8 cellular contexts compared by ENCODE assay signal in genomic region chr4:99405433-99406115, GRCh38. TPM values are rescaled to one million over a fixed set of nuclear protein-coding genes. Genes with fewer than 3 reads are reported as not detected.
DNase-seq lines count a peak whose midpoint lies in the region; ATAC-seq and TF ChIP-seq lines count a peak whose summit lies in the region.

No MANE protein-coding gene starts in this region.

- peak; percentile 84 for ATAC-seq in DND-41 (ENCODE audit: insufficient read depth, low read depth)
- peak; percentile 51 for ATAC-seq in thoracic aorta (ENCODE audit: insufficient number of reproducible peaks, low FRiP score, low read depth)
- no peak for ATAC-seq in HG03108 (IDR thresholded peaks at IDR 0.05; ENCODE audit: unreplicated experiment)

- no peak for TF ChIP-seq POLR2A in esophagus squamous epithelium (IDR thresholded peaks at IDR 0.05)

- H3K9me3 ChIP-seq in DND-41 (ENCODE audit: insufficient read depth, low read length, severe bottlenecking): no peaks in the 10 kb centered on the region
- no peaks in the 10 kb centered on the region for H3K9me3 ChIP-seq in esophagus squamous epithelium
- H3K9me3 ChIP-seq in thoracic aorta: no peaks in the 10 kb centered on the region

- 35 to 37% methylated on average over 6 of the region's 6 CpGs for WGBS in esophagus squamous epithelium, 2 donors

- no peak overlapping the region for H3K4me3 Mint-ChIP-seq in activated T-cell treated with anti-CD3 and anti-CD28 coated beads, Interleukin-2, amount 50 U/mL, for 24 hours
- no peak overlapping the region for H3K4me3 Mint-ChIP-seq in nephron

- no peaks in the 10 kb centered on the region for H3K4me1 ChIP-seq in DND-41 (ENCODE audit: insufficient read depth, low read length)
- peaks cover 6 to 60% (median 22%) of the 10 kb centered on the region in 3 donors for H3K4me1 ChIP-seq in esophagus squamous epithelium
- H3K4me1 ChIP-seq in thoracic aorta (ENCODE audit: control insufficient read depth in 1 of 2, low read depth in 2 of 2): peaks cover 22 to 78% of the 10 kb centered on the region in 2 donors

- no peaks in the 10 kb centered on the region for H3K9me3 Mint-ChIP-seq in activated T-cell treated with anti-CD3 and anti-CD28 coated beads, Interleukin-2, amount 50 U/mL, for 24 hours
- no peaks in the 10 kb centered on the region for H3K9me3 Mint-ChIP-seq in nephron

- no peak overlapping the region for H3K9ac ChIP-seq in DND-41 (ENCODE audit: low read depth, low read length)

- H3K4me3 ChIP-seq in DND-41 (ENCODE audit: low read depth in 1 of 2, low read length in 2 of 2): no peak overlapping the region
- H3K4me3 ChIP-seq in esophagus squamous epithelium: no peak overlapping the region
- no peak overlapping the region for H3K4me3 ChIP-seq in thoracic aorta

- H3K27me3 Mint-ChIP-seq in activated T-cell treated with anti-CD3 and anti-CD28 coated beads, Interleukin-2, amount 50 U/mL, for 24 hours: no peaks in the 10 kb centered on the region
- no peaks in the 10 kb centered on the region for H3K27me3 Mint-ChIP-seq in nephron (ENCODE audit: low read depth)

- intact Hi-C loops in esophagus squamous epithelium (cut with DNase I): loop anchor here (10.0 kb wide), 2 partner anchors 201 to 281 kb away; no protein-coding TSS in a partner anchor

- H3K4me1 Mint-ChIP-seq in activated T-cell treated with anti-CD3 and anti-CD28 coated beads, Interleukin-2, amount 50 U/mL, for 24 hours (ENCODE audit: low read depth): peaks cover 23% of the 10 kb centered on the region
- peaks cover 24% of the 10 kb centered on the region for H3K4me1 Mint-ChIP-seq in nephron

- H3K27ac ChIP-seq in DND-41 (ENCODE audit: low read length): no peak overlapping the region
- H3K27ac ChIP-seq in esophagus squamous epithelium: peak overlapping the region in 3 of 4 donors; percentile 70 to 75 (median 73)
- peak overlapping the region; percentile 91 to 95 for H3K27ac ChIP-seq in thoracic aorta

- peak overlapping the region; percentile 33; the same call in 1 of the 2 replicates for H3K4me2 ChIP-seq in DND-41 (ENCODE audit: insufficient read depth, low read length)

- DNase-seq in DND-41 (peak; percentile 72), HT-29 (ENCODE audit: low spot score) (peak; percentile 80), OCI-M2 (lab: John Stamatoyannopoulos, UW; ENCODE audit: unreplicated experiment) (peak; percentile 9), esophagus squamous epithelium (lab: John Stamatoyannopoulos, UW) (no peak), thoracic aorta (ENCODE audit: low spot score) (peak; percentile 31)
- peak; percentile 56 for DNase-seq in activated T-cell treated with anti-CD3 and anti-CD28 coated beads, Interleukin-2, amount 50 U/mL, for 24 hours

- no peaks in the 10 kb centered on the region for H3K79me2 ChIP-seq in DND-41 (ENCODE audit: insufficient read depth, low read length)

- peak; percentile 93 for TF ChIP-seq CTCF in DND-41 (IDR thresholded peaks at IDR 0.05; ENCODE audit: borderline replicate concordance, extremely low read depth, low read length, poor library complexity, severe bottlenecking)
- TF ChIP-seq CTCF in esophagus squamous epithelium (IDR thresholded peaks at IDR 0.05): peak; percentile 79 to 97 (median 95)
- peak; percentile 88 to 97 (median 95) for TF ChIP-seq CTCF in nephron (IDR thresholded peaks at IDR 0.05; ENCODE audit: unreplicated experiment in 3 of 3)
- peak; percentile 88 for TF ChIP-seq CTCF in thoracic aorta (IDR thresholded peaks at IDR 0.05)

- no peak overlapping the region; the same call in 1 of the 2 replicates for H2AFZ ChIP-seq in DND-41 (ENCODE audit: low read depth, low read length)

- H3K36me3 ChIP-seq in DND-41 (ENCODE audit: insufficient read depth, low read length): no peaks in the 10 kb centered on the region
- peaks cover 0 to 5% (median 0%) of the 10 kb centered on the region in 3 donors for H3K36me3 ChIP-seq in esophagus squamous epithelium
- H3K36me3 ChIP-seq in thoracic aorta: no peaks in the 10 kb centered on the region

- no peaks in the 10 kb centered on the region for H3K36me3 Mint-ChIP-seq in activated T-cell treated with anti-CD3 and anti-CD28 coated beads, Interleukin-2, amount 50 U/mL, for 24 hours (ENCODE audit: low read depth)
- no peaks in the 10 kb centered on the region for H3K36me3 Mint-ChIP-seq in nephron (ENCODE audit: low read depth)

- H3K27ac Mint-ChIP-seq in activated T-cell treated with anti-CD3 and anti-CD28 coated beads, Interleukin-2, amount 50 U/mL, for 24 hours: no peak overlapping the region
- H3K27ac Mint-ChIP-seq in nephron: peak overlapping the region; percentile 96 to 99 (median 99)

- H4K20me1 ChIP-seq in DND-41 (ENCODE audit: insufficient read depth, low read length): no peaks in the 10 kb centered on the region

- H3K27me3 ChIP-seq in DND-41 (ENCODE audit: insufficient read depth, low read length, poor library complexity) (no peaks in the 10 kb centered on the region), esophagus squamous epithelium (no peaks in the 10 kb centered on the region), thoracic aorta (replicated peaks; ENCODE audit: insufficient read depth) (no peaks in the 10 kb centered on the region)

RNA-seq across cellular contexts. Expression of gene ADH7, which starts 29.6 kb away (rescaled TPM):
- not detected in 2 replicates for total RNA-seq in HT-29 (2014; rRNA removed; shearing (Covaris generic))
- total RNA-seq in esophagus squamous epithelium (100 to 1,000 TPM; 173 to 420 (median 318) TPM), thoracic aorta (not detected)

RNA-seq across cellular contexts. Expression of gene ADH1C, which starts 53.0 kb away (rescaled TPM):
- total RNA-seq in HT-29 (2014; rRNA removed; shearing (Covaris generic)): 2.7 and 5.9 TPM in 2 replicates
- 10 to 100 TPM in 2 of 4 donors, 1 to 10 TPM in 1, under 1 TPM in 1; 0.75 to 12.6 (median 8.4) TPM for total RNA-seq in esophagus squamous epithelium
- total RNA-seq in thoracic aorta: 1 to 10 TPM; 4.5 to 5.4 TPM

Comparison
In these comparisons a context has a peak if more than half of its experiments do, and no peak if none do; other contexts are left out.
1. RNA of gene ADH7, which starts 29.6 kb away (total RNA-seq): 173 to 420 TPM in esophagus squamous epithelium; not detected in HT-29 and not detected in thoracic aorta; every median in the first group is over 100 times any median in the second.
2. Peak in every context shown above with its lines, with median percentiles within 50 percentile points of each other: CTCF ChIP-seq.